Comparison of ENCODE assay signal across 8 cellular contexts in genomic region chr17:44071198-44071520, GRCh38. TPM values are rescaled to one million over a fixed set of nuclear protein-coding genes. Genes with fewer than 3 reads are reported as not detected.
A peak's percentile ranks its signal among the peaks of the same experiment; 100 is the strongest.
DNase-seq lines count a peak whose midpoint lies in the region; ATAC-seq and TF ChIP-seq lines count a peak whose summit lies in the region.

No MANE protein-coding gene starts in this region.

- peaks cover 32% of the 10 kb centered on the region for H3K36me3 ChIP-seq in WERI-Rb-1
- H3K36me3 ChIP-seq in hepatocyte (replicated peaks; ENCODE audit: insufficient read depth, low read depth) = no peaks in the 10 kb centered on the region

- peaks cover 31% of the 10 kb centered on the region for H3K79me2 ChIP-seq in hepatocyte

- WGBS in hepatocyte (ENCODE audit: low lambda C conversion rate, missing lambda C conversion rate) = 6% methylated on average over 3 of the region's 3 CpGs

- no peak for TF ChIP-seq CTCF in WERI-Rb-1 (IDR thresholded peaks at IDR 0.05; ENCODE audit: low read depth, low read length)
- TF ChIP-seq CTCF in hepatocyte (IDR thresholded peaks at IDR 0.05; ENCODE audit: poor library complexity) = no peak

- peak; percentile 87 for DNase-seq in activated effector memory CD4-positive, alpha-beta T cell treated with anti-CD3 and anti-CD28 coated beads, Interleukin-2, amount 50 U/mL, for 16 hours
- DNase-seq in activated effector memory CD4-positive, alpha-beta T cell treated with Interleukin-2 at 50 U/mL for 16 hours = no peak
- DNase-seq in WERI-Rb-1 = no peak
- no peak for DNase-seq in hepatocyte (ENCODE audit: low spot score)
- peak; percentile 47 for DNase-seq in stimulated activated CD8-positive, alpha-beta memory T cell treated with anti-CD3 and anti-CD28 coated beads, Interleukin-7, amount 100 ng/mL, for 24 hours (ENCODE audit: low read depth)
- DNase-seq in NCI-H748 (lab: John Stamatoyannopoulos, UW; ENCODE audit: unreplicated experiment) = no peak
- DNase-seq in dedifferentiated amniotic fluid mesenchymal stem cell (ENCODE audit: extremely low spot score) = no peak

- no peak for ATAC-seq in HG02884 (IDR thresholded peaks at IDR 0.05; ENCODE audit: unreplicated experiment)

- H3K27ac ChIP-seq in WERI-Rb-1 = peak overlapping the region; percentile 95
- H3K27ac ChIP-seq in hepatocyte = peak overlapping the region; percentile 96

- H3K4me3 ChIP-seq in WERI-Rb-1 (ENCODE audit: low read depth, low read length) (peak overlapping the region; percentile 82), hepatocyte (peak overlapping the region; percentile 34)

- H3K4me1 ChIP-seq in hepatocyte (ENCODE audit: insufficient read depth) = peaks cover 26% of the 10 kb centered on the region

- H3K27me3 ChIP-seq in WERI-Rb-1 (ENCODE audit: insufficient read depth, low read depth, severe bottlenecking) (no peaks in the 10 kb centered on the region), hepatocyte (no peaks in the 10 kb centered on the region)

- no peaks in the 10 kb centered on the region for H3K9me2 ChIP-seq in hepatocyte (replicated peaks; ENCODE audit: insufficient read depth)

- H4K20me1 ChIP-seq in hepatocyte (ENCODE audit: insufficient read depth, poor library complexity, severe bottlenecking) = no peaks in the 10 kb centered on the region

- H3K4me2 ChIP-seq in hepatocyte = peak overlapping the region; percentile 76

- H3K9me3 ChIP-seq in WERI-Rb-1 (ENCODE audit: severe bottlenecking) = no peaks in the 10 kb centered on the region
- no peaks in the 10 kb centered on the region for H3K9me3 ChIP-seq in hepatocyte (ENCODE audit: low read depth)

- peak overlapping the region; percentile 46 for H2AFZ ChIP-seq in hepatocyte

RNA-seq across cellular contexts. Expression of gene G6PC3, which starts 0.6 kb away (rescaled TPM):
- total RNA-seq in hepatocyte = 36.1 and 38.8 TPM in 2 replicates
- polyA plus RNA-seq in hepatocyte = 132 and 140 TPM in 2 replicates

RNA-seq across cellular contexts. Expression of gene LSM12, which starts 4.7 kb away (rescaled TPM):
- total RNA-seq in hepatocyte = 40.4 and 44.7 TPM in 2 replicates
- polyA plus RNA-seq in hepatocyte = 44.5 and 45.8 TPM in 2 replicates

RNA-seq across cellular contexts. Expression of gene HDAC5, which starts 52.3 kb away (rescaled TPM):
- 28.5 and 33.9 TPM in 2 replicates for total RNA-seq in hepatocyte
- 32.3 and 42.7 TPM in 2 replicates for polyA plus RNA-seq in hepatocyte

RNA-seq across cellular contexts. Expression of gene TMEM101, which starts 56.4 kb away (rescaled TPM):
- total RNA-seq in hepatocyte = 41.0 and 43.3 TPM in 2 replicates
- 27.8 and 33.4 TPM in 2 replicates for polyA plus RNA-seq in hepatocyte

Comparison
In these comparisons a context has a peak if more than half of its experiments do, and no peak if none do; other contexts are left out.
1. DNase-seq: peak in activated effector memory CD4-positive, alpha-beta T cell treated with anti-CD3 and anti-CD28 coated beads, Interleukin-2, amount 50 U/mL, for 16 hours (single experiment) and stimulated activated CD8-positive, alpha-beta memory T cell treated with anti-CD3 and anti-CD28 coated beads, Interleukin-7, amount 100 ng/mL, for 24 hours (single experiment); none in activated effector memory CD4-positive, alpha-beta T cell treated with Interleukin-2 at 50 U/mL for 16 hours (single experiment), WERI-Rb-1 (single experiment), hepatocyte (single experiment), NCI-H748 (single experiment) and dedifferentiated amniotic fluid mesenchymal stem cell (single experiment).